1 cellular context compared by ENCODE assay signal in the genomic region with DNA sequence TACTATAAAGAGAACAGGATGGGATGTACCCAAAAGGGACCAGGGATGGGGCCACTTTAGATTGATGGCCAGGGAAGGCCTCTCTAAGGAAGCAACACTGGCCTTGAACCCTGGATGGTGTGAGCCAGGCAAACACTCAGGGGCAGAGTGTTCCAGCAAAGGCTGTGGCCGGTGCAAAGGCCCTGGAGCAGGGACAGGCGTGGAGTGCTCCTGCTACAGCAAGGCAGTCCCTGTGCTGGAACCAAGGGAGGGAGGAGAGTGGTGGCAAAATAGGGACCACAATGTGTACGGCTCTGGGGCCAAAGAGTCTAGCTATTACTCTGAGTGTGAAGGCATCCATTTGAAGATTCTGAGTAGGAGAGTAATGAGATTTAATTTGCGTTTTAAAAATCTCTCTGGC.
TF ChIP-seq lines count a peak whose summit lies in the region.

No MANE protein-coding gene starts in this region.

TF ChIP-seq in GM23338, 12 proteins besides CTCF, POLR2A, EP300 and RAD21 (continued from another document):
- TF ChIP-seq STAT1 (IDR thresholded peaks at IDR 0.05; ENCODE audit: unreplicated experiment) (no peak), ZNF331 (CRISPR knock-in tag; IDR thresholded peaks at IDR 0.05; ENCODE audit: low read depth) (no peak)
TF ChIP-seq in GM23338: peak in this region for 0.
